In the genomic region with DNA sequence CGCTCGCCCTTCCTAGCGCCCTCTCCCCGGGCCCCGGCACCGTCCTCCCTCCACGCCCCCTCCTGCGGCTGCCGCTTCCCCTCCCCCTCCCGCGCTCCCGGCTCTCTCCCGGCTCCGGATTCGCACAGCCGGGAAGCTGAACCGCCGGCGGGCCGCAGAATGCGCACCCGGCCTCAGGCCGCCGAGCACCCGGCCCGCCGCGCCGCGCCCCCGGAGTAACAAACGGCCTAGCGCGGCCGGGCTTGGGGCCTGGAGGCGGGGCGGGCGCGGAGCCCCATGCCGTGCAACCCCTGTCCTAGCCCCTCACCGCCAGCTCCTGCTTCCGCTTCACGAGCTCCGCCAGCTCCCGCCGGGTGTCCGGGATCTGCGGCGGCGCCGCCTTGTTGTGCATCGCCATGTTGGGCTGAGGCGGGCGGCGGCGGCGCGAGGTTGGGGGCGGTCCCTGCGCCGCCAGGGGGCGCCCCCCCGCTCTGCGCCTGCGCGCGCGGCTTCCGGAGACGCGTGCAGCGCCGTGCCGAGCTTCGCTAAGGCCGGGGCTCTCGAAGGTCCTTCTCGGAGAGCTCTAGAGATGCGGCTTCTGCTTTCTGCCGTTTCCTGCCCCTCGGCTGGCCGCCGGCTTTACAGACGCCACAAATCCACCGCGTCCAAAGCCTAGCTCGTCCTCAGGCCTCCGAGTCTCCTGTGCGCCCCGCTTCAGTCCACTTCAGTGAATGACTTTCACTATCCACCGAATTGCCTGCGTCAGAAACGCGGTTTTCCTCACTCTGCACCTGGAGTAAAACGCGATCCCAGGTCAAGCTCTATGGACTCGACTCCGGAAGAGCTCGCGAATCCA, we compare ENCODE assay signal across 8 cellular contexts. TPM values are rescaled to one million over a fixed set of nuclear protein-coding genes. Genes with fewer than 3 reads are reported as not detected.
DNase-seq lines count a peak whose midpoint lies in the region; ATAC-seq, FAIRE-seq and TF ChIP-seq lines count a peak whose summit lies in the region.

A gene (minus strand): TSS at position 417 of the 835 bp plus-strand sequence. CDS start 20 bp downstream, at position 397.

- FAIRE-seq in H54 (lab: Jason Lieb, UNC), result no peak

- no peaks in the 10 kb centered on the region for H3K27me3 ChIP-seq in thoracic aorta (replicated peaks; ENCODE audit: insufficient read depth)

- peak within 1 kb of the TSS; percentile 91 to 94 for H3K27ac ChIP-seq in thoracic aorta

- H3K27me3 Mint-ChIP-seq in activated naive CD4-positive, alpha-beta T cell treated with anti-CD3 and anti-CD28 coated beads, Interleukin-2, amount 50 U/mL, for 24 hours, result no peaks in the 10 kb centered on the region
- no peaks in the 10 kb centered on the region for H3K27me3 Mint-ChIP-seq in osteocyte (ENCODE audit: unreplicated experiment)

- no peaks in the 10 kb centered on the region for H3K9me3 Mint-ChIP-seq in activated naive CD4-positive, alpha-beta T cell treated with anti-CD3 and anti-CD28 coated beads, Interleukin-2, amount 50 U/mL, for 24 hours
- H3K9me3 Mint-ChIP-seq in osteocyte (ENCODE audit: unreplicated experiment), result no peaks in the 10 kb centered on the region

- H3K36me3 Mint-ChIP-seq in activated naive CD4-positive, alpha-beta T cell treated with anti-CD3 and anti-CD28 coated beads, Interleukin-2, amount 50 U/mL, for 24 hours, result peaks cover 10% of the 10 kb centered on the region
- peaks cover 12% of the 10 kb centered on the region for H3K36me3 Mint-ChIP-seq in osteocyte (ENCODE audit: unreplicated experiment)

- TF ChIP-seq POLR2A in H54 (IDR thresholded peaks at IDR 0.05; ENCODE audit: low read depth, low read length), result peak; percentile 27; the same call in 1 of the 2 replicates

- DNase-seq in GF-D8 (lab: John Stamatoyannopoulos, UW) (peak; percentile 61), H54 (ENCODE audit: insufficient read length, low spot score) (peak; percentile 89), LoVo (ENCODE audit: low spot score) (peak; percentile 83), glomerular visceral epithelial cell (ENCODE audit: extremely low spot score) (peak; percentile 85), osteocyte (ENCODE audit: extremely low spot score, unreplicated experiment) (peak; percentile 94), thoracic aorta (ENCODE audit: low spot score) (peak; percentile 17)

- H3K36me3 ChIP-seq in thoracic aorta, result peaks cover 8% of the 10 kb centered on the region

- H3K27ac Mint-ChIP-seq in activated naive CD4-positive, alpha-beta T cell treated with anti-CD3 and anti-CD28 coated beads, Interleukin-2, amount 50 U/mL, for 24 hours, result peak within 1 kb of the TSS; percentile 94
- H3K27ac Mint-ChIP-seq in osteocyte (ENCODE audit: unreplicated experiment), result peak within 1 kb of the TSS; percentile 97

- TF ChIP-seq CTCF in osteocyte (IDR thresholded peaks at IDR 0.05), result peak; percentile 87
- TF ChIP-seq CTCF in thoracic aorta (IDR thresholded peaks at IDR 0.05), result peak; percentile 76

- H3K4me3 Mint-ChIP-seq in activated naive CD4-positive, alpha-beta T cell treated with anti-CD3 and anti-CD28 coated beads, Interleukin-2, amount 50 U/mL, for 24 hours, result peak within 1 kb of the TSS; percentile 95
- H3K4me3 Mint-ChIP-seq in osteocyte (ENCODE audit: unreplicated experiment), result peak within 1 kb of the TSS; percentile 93

- ATAC-seq in SK-N-SH treated with all-trans-retinoic acid at 6 μM for 48 hours (peak; percentile 99), thoracic aorta (ENCODE audit: insufficient number of reproducible peaks, low FRiP score, low read depth) (peak; percentile 87)

- peak within 1 kb of the TSS; percentile 83 for H3K4me3 ChIP-seq in thoracic aorta

- peaks cover 40% of the 10 kb centered on the region for H3K4me1 Mint-ChIP-seq in activated naive CD4-positive, alpha-beta T cell treated with anti-CD3 and anti-CD28 coated beads, Interleukin-2, amount 50 U/mL, for 24 hours
- H3K4me1 Mint-ChIP-seq in osteocyte (ENCODE audit: unreplicated experiment), result peaks cover 17% of the 10 kb centered on the region

- peaks cover 8 to 23% of the 10 kb centered on the region in 2 donors for H3K4me1 ChIP-seq in thoracic aorta (ENCODE audit: control insufficient read depth in 1 of 2, low read depth in 2 of 2)

- H3K9me3 ChIP-seq in thoracic aorta, result no peaks in the 10 kb centered on the region

TF ChIP-seq in SK-N-SH treated with all-trans-retinoic acid at 6 μM for 48 hours, 23 proteins besides CTCF, POLR2A, EP300 and RAD21:
- TF ChIP-seq, protein P1, sequence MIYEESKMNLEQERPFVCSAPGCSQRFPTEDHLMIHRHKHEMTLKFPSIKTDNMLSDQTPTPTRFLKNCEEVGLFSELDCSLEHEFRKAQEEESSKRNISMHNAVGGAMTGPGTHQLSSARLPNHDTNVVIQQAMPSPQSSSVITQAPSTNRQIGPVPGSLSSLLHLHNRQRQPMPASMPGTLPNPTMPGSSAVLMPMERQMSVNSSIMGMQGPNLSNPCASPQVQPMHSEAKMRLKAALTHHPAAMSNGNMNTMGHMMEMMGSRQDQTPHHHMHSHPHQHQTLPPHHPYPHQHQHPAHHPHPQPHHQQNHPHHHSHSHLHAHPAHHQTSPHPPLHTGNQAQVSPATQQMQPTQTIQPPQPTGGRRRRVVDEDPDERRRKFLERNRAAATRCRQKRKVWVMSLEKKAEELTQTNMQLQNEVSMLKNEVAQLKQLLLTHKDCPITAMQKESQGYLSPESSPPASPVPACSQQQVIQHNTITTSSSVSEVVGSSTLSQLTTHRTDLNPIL (CRISPR knock-in tag; IDR thresholded peaks at IDR 0.05; ENCODE audit: low read depth), result no peak
- TF ChIP-seq, protein P2, sequence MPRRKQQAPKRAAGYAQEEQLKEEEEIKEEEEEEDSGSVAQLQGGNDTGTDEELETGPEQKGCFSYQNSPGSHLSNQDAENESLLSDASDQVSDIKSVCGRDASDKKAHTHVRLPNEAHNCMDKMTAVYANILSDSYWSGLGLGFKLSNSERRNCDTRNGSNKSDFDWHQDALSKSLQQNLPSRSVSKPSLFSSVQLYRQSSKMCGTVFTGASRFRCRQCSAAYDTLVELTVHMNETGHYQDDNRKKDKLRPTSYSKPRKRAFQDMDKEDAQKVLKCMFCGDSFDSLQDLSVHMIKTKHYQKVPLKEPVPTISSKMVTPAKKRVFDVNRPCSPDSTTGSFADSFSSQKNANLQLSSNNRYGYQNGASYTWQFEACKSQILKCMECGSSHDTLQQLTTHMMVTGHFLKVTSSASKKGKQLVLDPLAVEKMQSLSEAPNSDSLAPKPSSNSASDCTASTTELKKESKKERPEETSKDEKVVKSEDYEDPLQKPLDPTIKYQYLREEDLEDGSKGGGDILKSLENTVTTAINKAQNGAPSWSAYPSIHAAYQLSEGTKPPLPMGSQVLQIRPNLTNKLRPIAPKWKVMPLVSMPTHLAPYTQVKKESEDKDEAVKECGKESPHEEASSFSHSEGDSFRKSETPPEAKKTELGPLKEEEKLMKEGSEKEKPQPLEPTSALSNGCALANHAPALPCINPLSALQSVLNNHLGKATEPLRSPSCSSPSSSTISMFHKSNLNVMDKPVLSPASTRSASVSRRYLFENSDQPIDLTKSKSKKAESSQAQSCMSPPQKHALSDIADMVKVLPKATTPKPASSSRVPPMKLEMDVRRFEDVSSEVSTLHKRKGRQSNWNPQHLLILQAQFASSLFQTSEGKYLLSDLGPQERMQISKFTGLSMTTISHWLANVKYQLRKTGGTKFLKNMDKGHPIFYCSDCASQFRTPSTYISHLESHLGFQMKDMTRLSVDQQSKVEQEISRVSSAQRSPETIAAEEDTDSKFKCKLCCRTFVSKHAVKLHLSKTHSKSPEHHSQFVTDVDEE (CRISPR knock-in tag; IDR thresholded peaks at IDR 0.05), result 0 out of 2 replicates have a peak, but pooled peaks have one; percentile 20
- TF ChIP-seq ZFP3 (CRISPR knock-in tag; IDR thresholded peaks at IDR 0.05) (0 out of 2 replicates have a peak, but pooled peaks have one; percentile 67), ZFP30 (CRISPR knock-in tag; IDR thresholded peaks at IDR 0.05) (no peak), CSDC2 (CRISPR knock-in tag; IDR thresholded peaks at IDR 0.05) (no peak)
- TF ChIP-seq, protein P3, sequence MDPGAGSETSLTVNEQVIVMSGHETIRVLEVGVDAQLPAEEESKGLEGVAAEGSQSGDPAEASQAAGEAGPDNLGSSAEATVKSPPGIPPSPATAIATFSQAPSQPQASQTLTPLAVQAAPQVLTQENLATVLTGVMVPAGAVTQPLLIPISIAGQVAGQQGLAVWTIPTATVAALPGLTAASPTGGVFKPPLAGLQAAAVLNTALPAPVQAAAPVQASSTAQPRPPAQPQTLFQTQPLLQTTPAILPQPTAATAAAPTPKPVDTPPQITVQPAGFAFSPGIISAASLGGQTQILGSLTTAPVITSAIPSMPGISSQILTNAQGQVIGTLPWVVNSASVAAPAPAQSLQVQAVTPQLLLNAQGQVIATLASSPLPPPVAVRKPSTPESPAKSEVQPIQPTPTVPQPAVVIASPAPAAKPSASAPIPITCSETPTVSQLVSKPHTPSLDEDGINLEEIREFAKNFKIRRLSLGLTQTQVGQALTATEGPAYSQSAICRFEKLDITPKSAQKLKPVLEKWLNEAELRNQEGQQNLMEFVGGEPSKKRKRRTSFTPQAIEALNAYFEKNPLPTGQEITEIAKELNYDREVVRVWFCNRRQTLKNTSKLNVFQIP (CRISPR knock-in tag; IDR thresholded peaks at IDR 0.05; ENCODE audit: borderline replicate concordance, low read depth), result no peak

RNA-seq across cellular contexts. Expression of the gene that starts here (rescaled TPM):
- total RNA-seq in osteocyte, result 62.3 and 62.9 TPM in 2 replicates
- 10 to 100 TPM; 43.9 to 68.8 TPM for total RNA-seq in thoracic aorta

Comparison
In these comparisons a context has a peak if more than half of its experiments do, and no peak if none do; other contexts are left out.
1. Peak in every context shown above with its lines: DNase-seq, ATAC-seq, H3K4me3 ChIP-seq and H3K27ac ChIP-seq.
2. DNase-seq: peak in every context shown above with its lines; median percentile 94 in osteocyte; 89 in H54; 85 in glomerular visceral epithelial cell; 83 in LoVo; 61 in GF-D8; 17 in thoracic aorta.